In the genomic region with DNA sequence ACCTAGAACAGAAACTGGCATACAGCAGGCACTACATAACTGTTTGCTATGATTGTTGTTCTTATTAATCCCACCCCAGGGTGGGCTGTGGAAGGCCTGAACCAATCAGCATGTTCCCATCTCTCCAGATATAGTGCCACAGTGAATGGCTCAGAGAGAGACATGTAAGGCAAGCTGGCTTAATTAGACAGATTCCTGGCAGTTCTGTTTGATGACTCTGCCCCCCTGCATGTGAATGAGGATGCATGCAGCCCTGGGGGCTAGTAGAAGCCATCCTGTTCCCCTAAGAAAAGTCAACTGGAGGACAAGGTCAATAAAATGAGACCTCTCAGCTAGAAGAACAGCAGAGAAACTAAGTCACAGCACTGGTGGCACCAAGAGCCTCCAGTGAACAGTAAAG, we compare ENCODE assay signal across 22 cellular contexts.
DNase-seq lines count a peak whose midpoint lies in the region; ATAC-seq, FAIRE-seq and TF ChIP-seq lines count a peak whose summit lies in the region.
"Had no signal": no experiment of that assay in that cellular context is flagged by ENCODE, and none has a peak within 500 bp of the region (broad histone marks: within the 10 kb centered on the region; RNA-seq: fewer than 3 reads in every experiment).

No MANE protein-coding gene starts in this region.

- TF ChIP-seq POLR2A in K562 (conservative IDR thresholded peaks at IDR 0.05) = no peak

- no peak for TF ChIP-seq EP300 in K562 (IDR thresholded peaks at IDR 0.05; ENCODE audit: low read length)

- no peaks in the 10 kb centered on the region for H3K79me2 ChIP-seq in K562 (ENCODE audit: control insufficient read depth, insufficient read depth, low read length)

- H3K36me3 ChIP-seq in HEK293 (ENCODE audit: control insufficient read depth in 2 of 2, insufficient read depth in 1 of 2, low read length in 2 of 2) (no peaks in the 10 kb centered on the region), K562 (ENCODE audit: control insufficient read depth, insufficient read depth, low read length) (no peaks in the 10 kb centered on the region)

- no peak overlapping the region for H3K4me2 ChIP-seq in K562 (ENCODE audit: insufficient read depth, low read length)
- H3K4me2 ChIP-seq: A549 had no signal

- ATAC-seq in K562 (no peak), sciatic nerve (no peak)
- ATAC-seq: A549, GM12878, HCT116 had no signal

- H3K9ac ChIP-seq in K562 (ENCODE audit: insufficient read depth in 1 of 2, low read depth in 2 of 2, low read length in 2 of 2) = no peak overlapping the region

- DNase-seq in activated effector memory CD4-positive, alpha-beta T cell treated with anti-CD3 and anti-CD28 coated beads, Interleukin-2, amount 50 U/mL, for 16 hours = peak; percentile 27
- no peak for DNase-seq in activated effector memory CD4-positive, alpha-beta T cell treated with Interleukin-2 at 50 U/mL for 16 hours
- DNase-seq in K562 (ENCODE audit: extremely low read depth in 1 of 4, low spot score in 3 of 4) (no peak), sciatic nerve (ENCODE audit: low spot score) (peak; percentile 13), hippocampal formation (lab: John Stamatoyannopoulos, UW) (no peak), dedifferentiated amniotic fluid mesenchymal stem cell (ENCODE audit: extremely low spot score) (no peak), pons (ENCODE audit: low spot score) (no peak)
- DNase-seq: AML-193; Caco-2; CD4-positive, alpha-beta T cell; DMS79; GOT3; H7; IMR-90 had no signal

- no peak overlapping the region for H2AFZ ChIP-seq in K562 (ENCODE audit: low read depth, low read length)

- H3K27ac ChIP-seq in HEK293 (ENCODE audit: extremely low read depth, low read depth, low read length) (no peak overlapping the region), K562 (ENCODE audit: extremely low read depth, low read depth, low read length) (no peak overlapping the region)
- H3K27ac ChIP-seq: 22Rv1, A549, C4-2B had no signal

- POLR2A ChIA-PET in HEK293 (lab: Yijun Ruan, JAX) = interaction anchor here (0.8 kb wide), 1 partner anchor 60 kb away, joined by 3 read pairs; no protein-coding TSS in a partner anchor
- POLR2A ChIA-PET in K562 (lab: Yijun Ruan, JAX) = no interaction called here

- CTCF ChIA-PET in HEK293 (lab: Yijun Ruan, JAX) = interaction anchor here (1.8 kb wide), 1 partner anchor 74 kb away, joined by 5 read pairs; no protein-coding TSS in a partner anchor
- CTCF ChIA-PET in K562 (lab: Yijun Ruan, JAX; ENCODE audit: low intra/inter-chr PET ratio) = no interaction called here

- FAIRE-seq in K562 (lab: Jason Lieb, UNC) = no peak
- FAIRE-seq: A549, D721Med, GM12878, HTR-8/SVneo had no signal

- intact Hi-C loops in K562 (cut with micrococcal nuclease) (no loop called here), sciatic nerve (cut with DNase I) (no loop called here)

- no peaks in the 10 kb centered on the region for H3K4me1 ChIP-seq in HEK293 (ENCODE audit: control insufficient read depth, insufficient read depth, low read length)
- H3K4me1 ChIP-seq in K562 (replicated peaks in 1 of 2; ENCODE audit: control insufficient read depth in 2 of 2, insufficient read depth in 2 of 2, low read length in 2 of 2) = peaks cover 0 to 4% of the 10 kb centered on the region in 2 experiments; a peak in 2 of 5 replicates
- H3K4me1 ChIP-seq: A549, Caco-2 had no signal

- no peaks in the 10 kb centered on the region for H3K9me1 ChIP-seq in K562 (ENCODE audit: control insufficient read depth, insufficient read depth, low read length)

- no peaks in the 10 kb centered on the region for H3K9me3 ChIP-seq in HEK293 (ENCODE audit: control insufficient read depth, insufficient read depth, low read depth, low read length)
- no peaks in the 10 kb centered on the region for H3K9me3 ChIP-seq in K562 (replicated peaks; ENCODE audit: control insufficient read depth, insufficient read depth, low read depth, low read length)
- H3K9me3 ChIP-seq: Caco-2 had no signal

- TF ChIP-seq CTCF in HEK293 (tag by site-specific recombination; IDR thresholded peaks at IDR 0.05) = no peak
- TF ChIP-seq CTCF in K562 (IDR thresholded peaks at IDR 0.05 in 2 of 3, conservative IDR thresholded peaks at IDR 0.05 in 1 of 3; ENCODE audit: insufficient read depth in 2 of 3, low read depth in 1 of 3, low read length in 3 of 3) = no peak

- TF ChIP-seq RAD21 in K562 (CRISPR knock-in tag; conservative IDR thresholded peaks at IDR 0.05 in 1 of 2, IDR thresholded peaks at IDR 0.05 in 1 of 2) = no peak

- H3K4me3 ChIP-seq in HEK293 (ENCODE audit: low read depth, low read length) = no peak overlapping the region
- no peak overlapping the region for H3K4me3 ChIP-seq in K562
- H3K4me3 ChIP-seq: A549, GM12878 had no signal

- in situ Hi-C loops in K562 (cut with MboI) = no loop called here

- peaks cover 5 to 29% of the 10 kb centered on the region in 2 experiments; a peak in 4 of 5 replicates for H3K27me3 ChIP-seq in K562 (ENCODE audit: control insufficient read depth in 2 of 2, insufficient read depth in 2 of 2, low read length in 2 of 2)

- H4K20me1 ChIP-seq in K562 (replicated peaks; ENCODE audit: control insufficient read depth, insufficient read depth, low read length) = no peaks in the 10 kb centered on the region; the same call in 1 of the 2 replicates

- no TSS peak for BruUV-seq in K562 (replicated peaks; lab: Mats Ljungman, UMichigan)

TF ChIP-seq in HEK293, 187 proteins besides CTCF, POLR2A, EP300 and RAD21:
- no peak for TF ChIP-seq HOXA7 (CRISPR knock-in tag; IDR thresholded peaks at IDR 0.05; ENCODE audit: borderline replicate concordance)
- TF ChIP-seq ZBTB20 (tag by site-specific recombination; IDR thresholded peaks at IDR 0.05) = 0 out of 2 replicates have a peak, but pooled peaks have one; percentile 21

TF ChIP-seq in K562, 482 proteins besides CTCF, POLR2A, EP300 and RAD21:
- TF ChIP-seq, protein P1, sequence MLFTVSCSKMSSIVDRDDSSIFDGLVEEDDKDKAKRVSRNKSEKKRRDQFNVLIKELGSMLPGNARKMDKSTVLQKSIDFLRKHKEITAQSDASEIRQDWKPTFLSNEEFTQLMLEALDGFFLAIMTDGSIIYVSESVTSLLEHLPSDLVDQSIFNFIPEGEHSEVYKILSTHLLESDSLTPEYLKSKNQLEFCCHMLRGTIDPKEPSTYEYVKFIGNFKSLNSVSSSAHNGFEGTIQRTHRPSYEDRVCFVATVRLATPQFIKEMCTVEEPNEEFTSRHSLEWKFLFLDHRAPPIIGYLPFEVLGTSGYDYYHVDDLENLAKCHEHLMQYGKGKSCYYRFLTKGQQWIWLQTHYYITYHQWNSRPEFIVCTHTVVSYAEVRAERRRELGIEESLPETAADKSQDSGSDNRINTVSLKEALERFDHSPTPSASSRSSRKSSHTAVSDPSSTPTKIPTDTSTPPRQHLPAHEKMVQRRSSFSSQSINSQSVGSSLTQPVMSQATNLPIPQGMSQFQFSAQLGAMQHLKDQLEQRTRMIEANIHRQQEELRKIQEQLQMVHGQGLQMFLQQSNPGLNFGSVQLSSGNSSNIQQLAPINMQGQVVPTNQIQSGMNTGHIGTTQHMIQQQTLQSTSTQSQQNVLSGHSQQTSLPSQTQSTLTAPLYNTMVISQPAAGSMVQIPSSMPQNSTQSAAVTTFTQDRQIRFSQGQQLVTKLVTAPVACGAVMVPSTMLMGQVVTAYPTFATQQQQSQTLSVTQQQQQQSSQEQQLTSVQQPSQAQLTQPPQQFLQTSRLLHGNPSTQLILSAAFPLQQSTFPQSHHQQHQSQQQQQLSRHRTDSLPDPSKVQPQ (CRISPR knock-in tag; IDR thresholded peaks at IDR 0.05; ENCODE audit: borderline replicate concordance) = no peak
- TF ChIP-seq CEBPG (CRISPR knock-in tag; IDR thresholded peaks at IDR 0.05) (no peak), CEBPG (tag; conservative IDR thresholded peaks at IDR 0.05 in 1 of 2, IDR thresholded peaks at IDR 0.05 in 1 of 2) (no peak), POLR3G (IDR thresholded peaks at IDR 0.05; ENCODE audit: extremely low read depth, insufficient read length, insufficient replicate concordance) (no peak), ZKSCAN8 (CRISPR knock-in tag; IDR thresholded peaks at IDR 0.05) (peak; percentile 25)

Comparison
In these comparisons a context has a peak if more than half of its experiments do, and no peak if none do; other contexts are left out.
1. DNase-seq: peak in activated effector memory CD4-positive, alpha-beta T cell treated with anti-CD3 and anti-CD28 coated beads, Interleukin-2, amount 50 U/mL, for 16 hours (single experiment) and sciatic nerve (single experiment); none in activated effector memory CD4-positive, alpha-beta T cell treated with Interleukin-2 at 50 U/mL for 16 hours (single experiment), K562 (0 of 4), hippocampal formation (0 of 2), dedifferentiated amniotic fluid mesenchymal stem cell (single experiment) and pons (single experiment).